Comparison of ENCODE assay signal across 11 cellular contexts in the genomic region with DNA sequence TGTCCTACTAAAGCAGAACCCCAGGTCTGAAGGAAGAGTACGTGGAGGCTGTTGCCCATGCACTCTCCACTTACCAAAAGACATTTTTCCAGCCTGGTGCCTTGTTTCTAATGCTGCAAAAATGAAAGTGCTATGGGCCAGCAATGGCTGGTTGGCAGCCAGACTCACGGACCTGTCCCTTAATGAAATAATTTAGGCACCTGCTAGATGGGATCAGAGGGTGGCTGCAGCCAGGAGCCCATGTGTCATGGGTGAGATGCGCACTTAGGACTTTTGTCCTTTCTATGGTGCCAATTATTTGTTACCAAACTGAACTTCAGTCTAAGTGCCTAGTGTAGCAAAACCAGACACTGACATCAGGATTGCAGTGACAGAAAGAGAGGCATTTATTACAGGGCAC.
"Had no signal": no experiment of that assay in that cellular context is flagged by ENCODE, and none has a peak within 500 bp of the region (broad histone marks: within the 10 kb centered on the region; RNA-seq: fewer than 3 reads in every experiment).

No MANE protein-coding gene starts in this region.

- H3K4me3 ChIP-seq: GM23248, GM23338, HAP-1 had no signal

- H3K4me2 ChIP-seq: GM23338 had no signal

- H3K9me3 Mint-ChIP-seq: GM23338, H9 had no signal

- H3K4me1 Mint-ChIP-seq: GM23338, H9 had no signal

- H2AFZ ChIP-seq: GM23248, GM23338 had no signal

- ATAC-seq: GM23338, HCT116 had no signal

- FAIRE-seq: H1, H54 had no signal

- H3K27ac Mint-ChIP-seq: GM23338, H9, HFFc6 had no signal

- DNase-seq: GM23248, GOT3, H7, H9, HCEC 1CT, HFFc6 had no signal

- H3K9me3 ChIP-seq: HAP-1 had no signal

- H3K36me3 ChIP-seq: HAP-1 had no signal

- H3K9ac ChIP-seq: GM23248 had no signal

- H3K27ac ChIP-seq: GM23248 had no signal

- H3K4me3 Mint-ChIP-seq: GM23338, H9, HFFc6 had no signal

- H3K4me1 ChIP-seq: HAP-1 had no signal
